20 cellular contexts compared by ENCODE assay signal in genomic region chr5:165370772-165371171, GRCh38.
"Had no signal": no experiment of that assay in that cellular context is flagged by ENCODE, and none has a peak within 500 bp of the region (broad histone marks: within the 10 kb centered on the region; RNA-seq: fewer than 3 reads in every experiment).

No MANE protein-coding gene starts in this region.

- DNase-seq: activated CD4-positive, alpha-beta T cell treated with anti-CD3 and anti-CD28 coated beads for 1 hour; activated CD4-positive, alpha-beta T cell treated with anti-CD3 and anti-CD28 coated beads, Interleukin-2, amount 50 U/mL, for 4 hours; activated naive CD4-positive, alpha-beta T cell treated with Interleukin-2 at 50 U/mL for 16 hours; activated naive CD8-positive, alpha-beta T cell treated with anti-CD3 and anti-CD28 coated beads, Interleukin-2, amount 50 U/mL, for 24 hours; central memory CD4-positive, alpha-beta T cell; esophagus squamous epithelium; gastrocnemius medialis; heart right ventricle; naive B cell; sigmoid colon; stimulated activated CD4-positive, alpha-beta T cell treated with anti-CD3 and anti-CD28 coated beads, Interleukin-1b, Interleukin-23, amount 100 ng/mL, for 48 hours; stimulated activated naive CD8-positive, alpha-beta T cell treated with anti-CD3 and anti-CD28 coated beads, Interleukin-15, amount 100 ng/mL, for 72 hours; T-cell; T1000; testis had no signal

- ATAC-seq: activated naive CD8-positive, alpha-beta T cell treated with anti-CD3 and anti-CD28 coated beads, Interleukin-2, amount 50 U/mL, for 24 hours; activated T-helper 17 cell treated with anti-CD3 and anti-CD28 coated beads, Interleukin-2, amount 50 U/mL, for 72 hours; gastrocnemius medialis; heart right ventricle; stimulated activated naive CD8-positive, alpha-beta T cell treated with anti-CD3 and anti-CD28 coated beads, Interleukin-15, amount 100 ng/mL, for 72 hours; T-cell had no signal

- H3K27ac ChIP-seq: coronary artery, esophagus squamous epithelium, gastrocnemius medialis, heart right ventricle, neural progenitor cell, parathyroid adenoma, sigmoid colon, testis, VCaP had no signal

- H3K9me3 ChIP-seq: esophagus squamous epithelium, gastrocnemius medialis, heart right ventricle, sigmoid colon, testis had no signal

- H3K36me3 Mint-ChIP-seq: naive B cell, neural progenitor cell, T-cell had no signal

- H3K9ac ChIP-seq: neural progenitor cell, parathyroid adenoma had no signal

- H3K4me2 ChIP-seq: neural progenitor cell had no signal

- H3K79me2 ChIP-seq: parathyroid adenoma had no signal

- H3K4me1 Mint-ChIP-seq: activated naive CD8-positive, alpha-beta T cell treated with anti-CD3 and anti-CD28 coated beads, Interleukin-2, amount 50 U/mL, for 24 hours; activated T-helper 17 cell treated with anti-CD3 and anti-CD28 coated beads, Interleukin-2, amount 50 U/mL, for 72 hours; naive B cell; neural progenitor cell; stimulated activated naive CD8-positive, alpha-beta T cell treated with anti-CD3 and anti-CD28 coated beads, Interleukin-15, amount 100 ng/mL, for 72 hours; T-cell had no signal

- H2AFZ ChIP-seq: neural progenitor cell, parathyroid adenoma had no signal

- H3K27me3 Mint-ChIP-seq: activated naive CD8-positive, alpha-beta T cell treated with anti-CD3 and anti-CD28 coated beads, Interleukin-2, amount 50 U/mL, for 24 hours; activated T-helper 17 cell treated with anti-CD3 and anti-CD28 coated beads, Interleukin-2, amount 50 U/mL, for 72 hours; naive B cell; stimulated activated naive CD8-positive, alpha-beta T cell treated with anti-CD3 and anti-CD28 coated beads, Interleukin-15, amount 100 ng/mL, for 72 hours; T-cell had no signal

- H3K4me1 ChIP-seq: esophagus squamous epithelium, gastrocnemius medialis, heart right ventricle, neural progenitor cell, parathyroid adenoma, sigmoid colon, testis had no signal

- H3K4me3 ChIP-seq: coronary artery, esophagus squamous epithelium, gastrocnemius medialis, heart right ventricle, neural progenitor cell, sigmoid colon, testis had no signal

- H3K27me3 ChIP-seq: esophagus squamous epithelium, gastrocnemius medialis, heart right ventricle, neural progenitor cell, sigmoid colon, testis had no signal

- H3K4me3 Mint-ChIP-seq: activated naive CD8-positive, alpha-beta T cell treated with anti-CD3 and anti-CD28 coated beads, Interleukin-2, amount 50 U/mL, for 24 hours; activated T-helper 17 cell treated with anti-CD3 and anti-CD28 coated beads, Interleukin-2, amount 50 U/mL, for 72 hours; naive B cell; neural progenitor cell; stimulated activated naive CD8-positive, alpha-beta T cell treated with anti-CD3 and anti-CD28 coated beads, Interleukin-15, amount 100 ng/mL, for 72 hours; T-cell had no signal

- H3K9me3 Mint-ChIP-seq: activated T-helper 17 cell treated with anti-CD3 and anti-CD28 coated beads, Interleukin-2, amount 50 U/mL, for 72 hours; naive B cell; neural progenitor cell; stimulated activated naive CD8-positive, alpha-beta T cell treated with anti-CD3 and anti-CD28 coated beads, Interleukin-15, amount 100 ng/mL, for 72 hours had no signal

- H3K27ac Mint-ChIP-seq: activated naive CD8-positive, alpha-beta T cell treated with anti-CD3 and anti-CD28 coated beads, Interleukin-2, amount 50 U/mL, for 24 hours; activated T-helper 17 cell treated with anti-CD3 and anti-CD28 coated beads, Interleukin-2, amount 50 U/mL, for 72 hours; neural progenitor cell; stimulated activated naive CD8-positive, alpha-beta T cell treated with anti-CD3 and anti-CD28 coated beads, Interleukin-15, amount 100 ng/mL, for 72 hours; T-cell had no signal

- H3K36me3 ChIP-seq: esophagus squamous epithelium, gastrocnemius medialis, heart right ventricle, neural progenitor cell, sigmoid colon had no signal
